In the genomic region with DNA sequence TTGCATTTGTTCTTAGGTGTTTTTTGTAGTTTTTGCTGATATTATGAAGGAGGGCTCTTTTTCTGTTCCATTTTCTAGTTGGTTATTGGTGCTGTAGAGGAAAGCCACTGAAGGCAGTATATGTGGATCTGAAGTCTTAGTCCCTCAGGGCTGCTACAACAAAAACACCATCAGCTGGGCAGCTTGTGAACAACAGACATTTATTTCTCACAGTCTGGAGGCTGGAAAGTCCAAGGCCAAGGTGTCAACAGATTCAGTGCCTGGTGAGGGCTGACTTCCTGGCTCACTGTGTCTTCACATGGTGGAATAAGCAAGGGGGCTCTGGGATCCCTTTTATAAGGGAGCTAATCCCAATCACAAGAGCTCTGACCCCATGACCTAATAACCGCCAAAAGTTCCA, we compare ENCODE assay signal across 34 cellular contexts.
"Had no signal": no experiment of that assay in that cellular context is flagged by ENCODE, and none has a peak within 500 bp of the region (broad histone marks: within the 10 kb centered on the region; RNA-seq: fewer than 3 reads in every experiment).

No MANE protein-coding gene starts in this region.

- H3K36me3 ChIP-seq: MG63 had no signal

- DNase-seq: Karpas-422, Kasumi-1, MG63, MM.1S, MV-4-11, NCI-H1048, NCI-H1092, NCI-H1092 treated with DMSO at 0.1 percent for 48 hours, NCI-H1105, NCI-H1105 treated with DMSO at 0.1 percent for 48 hours, NCI-H1417, NCI-H1417 treated with DMSO at 0.1 percent for 48 hours, NCI-H1436, NCI-H1436 treated with DMSO at 0.1 percent for 48 hours, NCI-H146, NCI-H1694, NCI-H1694 treated with DMSO at 0.1 percent for 48 hours, NCI-H187, NCI-H187 treated with DMSO at 0.1 percent for 48 hours, NCI-H1930, NCI-H2029, NCI-H2029 treated with DMSO at 0.1 percent for 48 hours, NCI-H2081, NCI-H2081 treated with DMSO at 0.1 percent for 48 hours, NCI-H2107, NCI-H2171, NCI-H2171 treated with DMSO at 0.1 percent for 48 hours, NCI-H2227 treated with DMSO at 0.1 percent for 48 hours, NCI-H226, NCI-H345, NCI-H446, NCI-H446 treated with DMSO at 0.1 percent for 48 hours, NCI-H510A, NCI-H510A treated with DMSO at 0.1 percent for 48 hours had no signal

- H3K27me3 ChIP-seq: MG63 had no signal

- H3K4me3 ChIP-seq: MG63 had no signal
